8 cellular contexts compared by ENCODE assay signal in genomic region chr17:62552851-62553659, GRCh38.
DNase-seq lines count a peak whose midpoint lies in the region; ATAC-seq and TF ChIP-seq lines count a peak whose summit lies in the region.
"Not testable (repeated sequence)": the region's sequence is repeated elsewhere in the genome, so short reads cannot be mapped to it uniquely, and the experiment has no call there.

No MANE protein-coding gene starts in this region.

- H3K79me2 ChIP-seq in neural progenitor cell (ENCODE audit: low read depth), result peaks cover 17% of the 10 kb centered on the region

- H3K27me3 ChIP-seq in A673 (replicated peaks; ENCODE audit: insufficient read depth, low read depth, low read length, poor library complexity); SJSA1 (replicated peaks); neural progenitor cell: not testable (repeated sequence)

- not testable (repeated sequence) for H3K4me1 ChIP-seq in A673 (ENCODE audit: insufficient read depth, low read length, poor library complexity, severe bottlenecking); SJSA1 (replicated peaks); neural progenitor cell

- ATAC-seq in GM18511 (IDR thresholded peaks at IDR 0.05; ENCODE audit: unreplicated experiment) (peak; percentile 68), HG02885 (IDR thresholded peaks at IDR 0.05; ENCODE audit: poor library complexity, unreplicated experiment) (peak; percentile 76)

- DNase-seq in A673 (ENCODE audit: low spot score), result peak; percentile 66
- DNase-seq in NCI-H128 (lab: John Stamatoyannopoulos, UW; ENCODE audit: unreplicated experiment), result peak; percentile 35
- peak; percentile 59 for DNase-seq in SJSA1 (ENCODE audit: low read depth in 1 of 2, low spot score in 2 of 2)
- peak; percentile 54 for DNase-seq in activated naive CD4-positive, alpha-beta T cell treated with anti-CD3 and anti-CD28 coated beads, Interleukin-2, amount 10 ng/mL, durations not matched to agents 7 days and 5 days
- peak; percentile 56 for DNase-seq in fibroblast of villous mesenchyme (ENCODE audit: low read depth)
- not testable (repeated sequence) for DNase-seq in neural progenitor cell (ENCODE audit: low spot score)

- not testable (repeated sequence) for H3K4me2 ChIP-seq in neural progenitor cell

- POLR2A ChIA-PET in A673 (lab: Charles Lee; ENCODE audit: low non-redundant PET), result not testable (repeated sequence)

- H3K27ac ChIP-seq in A673 (ENCODE audit: low read depth, low read length, poor library complexity, severe bottlenecking); SJSA1; neural progenitor cell: not testable (repeated sequence)

- TF ChIP-seq CTCF in A673 (conservative IDR thresholded peaks at IDR 0.05; ENCODE audit: low read depth, low read length) (peak; percentile 51; the same call in 1 of the 2 replicates), fibroblast of villous mesenchyme (IDR thresholded peaks at IDR 0.05; ENCODE audit: insufficient read depth, low read depth, low read length) (peak; percentile 49), neural progenitor cell (IDR thresholded peaks at IDR 0.05) (peak; percentile 67)

- H3K27ac Mint-ChIP-seq in activated naive CD4-positive, alpha-beta T cell treated with anti-CD3 and anti-CD28 coated beads, Interleukin-2, amount 10 ng/mL, durations not matched to agents 7 days and 5 days, result peak overlapping the region; percentile 70
- H3K27ac Mint-ChIP-seq in neural progenitor cell, result peak overlapping the region; percentile 36

- not testable (repeated sequence) for H4K20me1 ChIP-seq in neural progenitor cell (ENCODE audit: low read depth)

- not testable (repeated sequence) for H3K36me3 Mint-ChIP-seq in activated naive CD4-positive, alpha-beta T cell treated with anti-CD3 and anti-CD28 coated beads, Interleukin-2, amount 10 ng/mL, durations not matched to agents 7 days and 5 days; neural progenitor cell

- H3K4me3 Mint-ChIP-seq in activated naive CD4-positive, alpha-beta T cell treated with anti-CD3 and anti-CD28 coated beads, Interleukin-2, amount 10 ng/mL, durations not matched to agents 7 days and 5 days, result peak overlapping the region; percentile 7
- H3K4me3 Mint-ChIP-seq in neural progenitor cell, result not testable (repeated sequence)

- not testable (repeated sequence) for H2AFZ ChIP-seq in neural progenitor cell (replicated peaks)

- H3K4me3 ChIP-seq in A673 (ENCODE audit: low read depth, low read length, poor library complexity, severe bottlenecking); SJSA1; neural progenitor cell: not testable (repeated sequence)
- H3K4me3 ChIP-seq in fibroblast of villous mesenchyme (ENCODE audit: low read depth, low read length), result peak overlapping the region; percentile 15

- CTCF ChIA-PET in A673 (lab: Charles Lee), result interaction anchor here (0.6 to 0.9 kb wide), 3 partner anchors 40 to 854 kb away, joined by 3 to 5 read pairs (median 4); no protein-coding TSS in a partner anchor
- CTCF ChIA-PET in activated naive CD4-positive, alpha-beta T cell treated with anti-CD3 and anti-CD28 coated beads, Interleukin-2, amount 10 ng/mL, durations not matched to agents 7 days and 5 days (lab: Charles Lee), result interaction anchor here (0.7 to 0.9 kb wide), 4 partner anchors 11 to 710 kb away, joined by 3 to 6 read pairs (median 4); no protein-coding TSS in a partner anchor

- BruUV-seq in A673 (replicated peaks; lab: Mats Ljungman, UMichigan), result not testable (repeated sequence)

- H3K9me3 ChIP-seq in A673 (ENCODE audit: low read depth, low read length, poor library complexity, severe bottlenecking); SJSA1 (replicated peaks); neural progenitor cell (ENCODE audit: low read depth): not testable (repeated sequence)

- H3F3A ChIP-seq in neural progenitor cell (ENCODE audit: low read depth), result not testable (repeated sequence)

- not testable (repeated sequence) for H3K9ac ChIP-seq in neural progenitor cell

- H3K27me3 Mint-ChIP-seq in activated naive CD4-positive, alpha-beta T cell treated with anti-CD3 and anti-CD28 coated beads, Interleukin-2, amount 10 ng/mL, durations not matched to agents 7 days and 5 days; neural progenitor cell (ENCODE audit: insufficient read depth, low read depth): not testable (repeated sequence)

- not testable (repeated sequence) for H3K4me1 Mint-ChIP-seq in activated naive CD4-positive, alpha-beta T cell treated with anti-CD3 and anti-CD28 coated beads, Interleukin-2, amount 10 ng/mL, durations not matched to agents 7 days and 5 days; neural progenitor cell

- not testable (repeated sequence) for H3K9me3 Mint-ChIP-seq in activated naive CD4-positive, alpha-beta T cell treated with anti-CD3 and anti-CD28 coated beads, Interleukin-2, amount 10 ng/mL, durations not matched to agents 7 days and 5 days; neural progenitor cell

- H3K36me3 ChIP-seq in A673 (ENCODE audit: insufficient read depth, low read length, poor library complexity, severe bottlenecking); SJSA1; neural progenitor cell: not testable (repeated sequence)

- intact Hi-C loops in A673 (cut with micrococcal nuclease; ENCODE audit: unreplicated experiment), result loop anchor here (5.0 to 10.0 kb wide), 3 partner anchors 142 to 854 kb away; partner anchors contain the start of gene TANC2
